In the genomic region with DNA sequence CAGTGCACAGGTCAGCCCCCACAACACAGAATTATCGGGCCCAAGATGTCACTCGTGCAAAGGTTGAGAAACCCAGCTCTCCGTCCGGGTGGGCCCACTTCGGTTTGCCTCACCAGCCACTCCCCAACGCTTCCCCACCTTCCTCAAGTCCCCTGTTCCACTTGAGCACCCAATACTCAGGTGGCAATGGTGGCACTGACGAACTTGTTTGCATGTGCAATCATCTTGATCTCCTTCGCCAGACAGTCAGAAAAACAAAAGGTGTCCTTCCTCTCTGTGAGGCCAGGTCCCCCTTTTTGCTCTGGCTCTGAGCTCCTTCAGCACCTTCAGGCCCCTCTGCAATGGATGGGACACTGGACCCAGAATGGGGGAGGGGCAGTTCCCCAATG, we compare ENCODE assay signal across 16 cellular contexts. TPM values are rescaled to one million over a fixed set of nuclear protein-coding genes. Genes with fewer than 3 reads are reported as not detected.
DNase-seq lines count a peak whose midpoint lies in the region; ATAC-seq and TF ChIP-seq lines count a peak whose summit lies in the region.
"Had no signal": no experiment of that assay in that cellular context is flagged by ENCODE, and none has a peak within 500 bp of the region (broad histone marks: within the 10 kb centered on the region; RNA-seq: fewer than 3 reads in every experiment).

No MANE protein-coding gene starts in this region.

- H2AFZ ChIP-seq in OCI-LY3 (ENCODE audit: low read depth, low read length) = no peak overlapping the region

- DNase-seq in GM12864 (ENCODE audit: low read depth) = no peak
- no peak for DNase-seq in effector memory CD8-positive, alpha-beta T cell
- no peak for DNase-seq in stimulated activated effector memory CD8-positive, alpha-beta T cell treated with anti-CD3 and anti-CD28 coated beads, Interleukin-12 subunit alpha, Interleukin-12 subunit beta, amount 100 ng/mL, for 72 hours (ENCODE audit: low spot score in 2 of 2)
- no peak for DNase-seq in activated CD4-positive, alpha-beta T cell treated with anti-CD3 and anti-CD28 coated beads, Interleukin-2, amount 10 ng/mL, durations not matched to agents 24 days and 14 days
- no peak for DNase-seq in cerebellum (ENCODE audit: low spot score)
- DNase-seq: adrenal gland; DMS 273 treated with DMSO at 0.1 percent for 48 hours; effector CD8-positive, alpha-beta T cell; GF-D8; NCI-H146; NCI-H2227 treated with DMSO at 0.1 percent for 48 hours; stimulated activated CD4-positive, alpha-beta T cell treated with anti-CD3 and anti-CD28 coated beads, Interleukin-2, amount 100 ng/mL, for 48 hours; testis had no signal

- peak overlapping the region; percentile 22 to 70 for H3K4me3 Mint-ChIP-seq in effector memory CD8-positive, alpha-beta T cell
- peak overlapping the region; percentile 7 for H3K4me3 Mint-ChIP-seq in stimulated activated effector memory CD8-positive, alpha-beta T cell treated with anti-CD3 and anti-CD28 coated beads, Interleukin-12 subunit alpha, Interleukin-12 subunit beta, amount 100 ng/mL, for 72 hours
- no peak overlapping the region for H3K4me3 Mint-ChIP-seq in activated CD4-positive, alpha-beta T cell treated with anti-CD3 and anti-CD28 coated beads, Interleukin-2, amount 10 ng/mL, durations not matched to agents 24 days and 14 days

- no peaks in the 10 kb centered on the region for H3K9me3 ChIP-seq in OCI-LY3 (ENCODE audit: insufficient read depth, low read length)
- H3K9me3 ChIP-seq: adrenal gland, HAP-1, testis had no signal

- peaks cover 77% of the 10 kb centered on the region for H4K20me1 ChIP-seq in OCI-LY3 (ENCODE audit: insufficient read depth, low read length)

- peaks cover 87% of the 10 kb centered on the region for H3K79me2 ChIP-seq in OCI-LY3 (ENCODE audit: low read length)

- peak overlapping the region; percentile 79 for H3K27ac ChIP-seq in OCI-LY3 (ENCODE audit: low read length)
- H3K27ac ChIP-seq: adrenal gland, testis had no signal

- peak overlapping the region; percentile 75 to 89 for H3K27ac Mint-ChIP-seq in effector memory CD8-positive, alpha-beta T cell
- H3K27ac Mint-ChIP-seq in stimulated activated effector memory CD8-positive, alpha-beta T cell treated with anti-CD3 and anti-CD28 coated beads, Interleukin-12 subunit alpha, Interleukin-12 subunit beta, amount 100 ng/mL, for 72 hours = no peak overlapping the region
- H3K27ac Mint-ChIP-seq in activated CD4-positive, alpha-beta T cell treated with anti-CD3 and anti-CD28 coated beads, Interleukin-2, amount 10 ng/mL, durations not matched to agents 24 days and 14 days = no peak overlapping the region

- H3K4me2 ChIP-seq in OCI-LY3 (ENCODE audit: low read length) = peak overlapping the region; percentile 99

- peaks cover 54% of the 10 kb centered on the region for H3K4me1 ChIP-seq in OCI-LY3 (ENCODE audit: low read length)

- no peak for ATAC-seq in effector memory CD8-positive, alpha-beta T cell (replicated peaks)
- no peak for ATAC-seq in stimulated activated effector memory CD8-positive, alpha-beta T cell treated with anti-CD3 and anti-CD28 coated beads, Interleukin-12 subunit alpha, Interleukin-12 subunit beta, amount 100 ng/mL, for 72 hours
- ATAC-seq in GM19455 (IDR thresholded peaks at IDR 0.05; ENCODE audit: unreplicated experiment) = no peak

- peaks cover 48 to 59% of the 10 kb centered on the region in 2 donors for H3K4me1 Mint-ChIP-seq in effector memory CD8-positive, alpha-beta T cell (ENCODE audit: low read depth in 2 of 2)
- peaks cover 72% of the 10 kb centered on the region for H3K4me1 Mint-ChIP-seq in stimulated activated effector memory CD8-positive, alpha-beta T cell treated with anti-CD3 and anti-CD28 coated beads, Interleukin-12 subunit alpha, Interleukin-12 subunit beta, amount 100 ng/mL, for 72 hours
- peaks cover 53% of the 10 kb centered on the region for H3K4me1 Mint-ChIP-seq in activated CD4-positive, alpha-beta T cell treated with anti-CD3 and anti-CD28 coated beads, Interleukin-2, amount 10 ng/mL, durations not matched to agents 24 days and 14 days

- H3K27me3 Mint-ChIP-seq in effector memory CD8-positive, alpha-beta T cell = no peaks in the 10 kb centered on the region
- H3K27me3 Mint-ChIP-seq in activated CD4-positive, alpha-beta T cell treated with anti-CD3 and anti-CD28 coated beads, Interleukin-2, amount 10 ng/mL, durations not matched to agents 24 days and 14 days = no peaks in the 10 kb centered on the region

- peaks cover 48% of the 10 kb centered on the region for H3K36me3 Mint-ChIP-seq in effector memory CD8-positive, alpha-beta T cell (ENCODE audit: insufficient read depth)
- peaks cover 56% of the 10 kb centered on the region for H3K36me3 Mint-ChIP-seq in stimulated activated effector memory CD8-positive, alpha-beta T cell treated with anti-CD3 and anti-CD28 coated beads, Interleukin-12 subunit alpha, Interleukin-12 subunit beta, amount 100 ng/mL, for 72 hours
- H3K36me3 Mint-ChIP-seq in activated CD4-positive, alpha-beta T cell treated with anti-CD3 and anti-CD28 coated beads, Interleukin-2, amount 10 ng/mL, durations not matched to agents 24 days and 14 days (ENCODE audit: low read depth) = peaks cover 24% of the 10 kb centered on the region

- TF ChIP-seq CTCF in GM12864 (IDR thresholded peaks at IDR 0.05; ENCODE audit: low read depth, low read length, missing control alignments) (no peak), OCI-LY3 (IDR thresholded peaks at IDR 0.05; ENCODE audit: low read depth, low read length) (no peak)

- H3K9me3 Mint-ChIP-seq in effector memory CD8-positive, alpha-beta T cell = no peaks in the 10 kb centered on the region
- peaks cover 4% of the 10 kb centered on the region for H3K9me3 Mint-ChIP-seq in stimulated activated effector memory CD8-positive, alpha-beta T cell treated with anti-CD3 and anti-CD28 coated beads, Interleukin-12 subunit alpha, Interleukin-12 subunit beta, amount 100 ng/mL, for 72 hours
- no peaks in the 10 kb centered on the region for H3K9me3 Mint-ChIP-seq in activated CD4-positive, alpha-beta T cell treated with anti-CD3 and anti-CD28 coated beads, Interleukin-2, amount 10 ng/mL, durations not matched to agents 24 days and 14 days

- peak overlapping the region; percentile 40; the same call in 1 of the 2 replicates for H3K9ac ChIP-seq in OCI-LY3 (ENCODE audit: low read length)

- peak overlapping the region; percentile 87 for H3K4me3 ChIP-seq in GM12864 (ENCODE audit: low read depth, low read length)
- peak overlapping the region; percentile 76 for H3K4me3 ChIP-seq in OCI-LY3 (ENCODE audit: low read length)
- H3K4me3 ChIP-seq: adrenal gland, HAP-1, testis had no signal

- intact Hi-C loops in activated CD4-positive, alpha-beta T cell treated with anti-CD3 and anti-CD28 coated beads, Interleukin-2, amount 10 ng/mL, durations not matched to agents 24 days and 14 days (cut with micrococcal nuclease) = no loop called here

- peaks cover 41% of the 10 kb centered on the region for H3K36me3 ChIP-seq in OCI-LY3 (replicated peaks; ENCODE audit: low read depth, low read length)
- H3K36me3 ChIP-seq: adrenal gland had no signal

- no peaks in the 10 kb centered on the region for H3K27me3 ChIP-seq in OCI-LY3 (ENCODE audit: low read depth, low read length)
- H3K27me3 ChIP-seq: adrenal gland, testis had no signal

RNA-seq across cellular contexts. Expression of a gene that starts 3.7 kb away (rescaled TPM):
- 109 and 113 TPM in 2 replicates for total RNA-seq in activated CD4-positive, alpha-beta T cell treated with anti-CD3 and anti-CD28 coated beads, Interleukin-2, amount 10 ng/mL, durations not matched to agents 24 days and 14 days
- total RNA-seq in cerebellum = 37.0 TPM

RNA-seq across cellular contexts. Expression of a gene that starts 50.5 kb away (rescaled TPM):
- total RNA-seq in activated CD4-positive, alpha-beta T cell treated with anti-CD3 and anti-CD28 coated beads, Interleukin-2, amount 10 ng/mL, durations not matched to agents 24 days and 14 days = 29.7 and 31.4 TPM in 2 replicates
- total RNA-seq in cerebellum = 38.9 TPM

RNA-seq across cellular contexts. Expression of a gene that starts 50.9 kb away (rescaled TPM):
- 62.0 and 70.6 TPM in 2 replicates for total RNA-seq in activated CD4-positive, alpha-beta T cell treated with anti-CD3 and anti-CD28 coated beads, Interleukin-2, amount 10 ng/mL, durations not matched to agents 24 days and 14 days
- total RNA-seq in cerebellum = 73.4 TPM

RNA-seq across cellular contexts. Expression of a gene that starts 53.6 kb away (rescaled TPM):
- total RNA-seq in activated CD4-positive, alpha-beta T cell treated with anti-CD3 and anti-CD28 coated beads, Interleukin-2, amount 10 ng/mL, durations not matched to agents 24 days and 14 days = 21.6 and 25.6 TPM in 2 replicates
- 26.0 TPM for total RNA-seq in cerebellum

Comparison
In these comparisons a context has a peak if more than half of its experiments do, and no peak if none do; other contexts are left out.
1. H3K27ac Mint-ChIP-seq: peak in effector memory CD8-positive, alpha-beta T cell (2 of 2); none in stimulated activated effector memory CD8-positive, alpha-beta T cell treated with anti-CD3 and anti-CD28 coated beads, Interleukin-12 subunit alpha, Interleukin-12 subunit beta, amount 100 ng/mL, for 72 hours (single experiment) and activated CD4-positive, alpha-beta T cell treated with anti-CD3 and anti-CD28 coated beads, Interleukin-2, amount 10 ng/mL, durations not matched to agents 24 days and 14 days (single experiment).